Comparison of ENCODE assay signal across 33 cellular contexts in the genomic region with DNA sequence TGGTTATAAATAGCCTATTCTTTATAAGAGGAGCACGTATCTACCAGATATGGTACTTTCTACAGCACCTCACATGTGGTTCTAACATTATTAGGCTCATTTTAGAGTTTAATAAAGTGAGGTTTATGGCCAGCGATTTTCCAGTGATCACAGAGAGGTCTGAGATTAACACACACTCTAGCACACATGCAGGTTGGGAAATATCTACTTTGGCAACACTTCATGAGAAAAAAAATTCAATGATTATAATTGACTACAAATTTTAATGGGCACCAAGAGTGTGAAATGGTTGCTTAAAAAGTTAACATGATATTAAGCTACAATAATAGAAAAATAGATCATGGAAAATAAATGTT. TPM values are rescaled to one million over a fixed set of nuclear protein-coding genes. Genes with fewer than 3 reads are reported as not detected.
"Had no signal": no experiment of that assay in that cellular context is flagged by ENCODE, and none has a peak within 500 bp of the region (broad histone marks: within the 10 kb centered on the region; RNA-seq: fewer than 3 reads in every experiment).

No MANE protein-coding gene starts in this region.

- ATAC-seq: activated CD8-positive, alpha-beta memory T cell treated with anti-CD3 and anti-CD28 coated beads, Interleukin-2, amount 10 ng/mL, durations not matched to agents 7 days and 5 days; activated naive CD8-positive, alpha-beta T cell treated with anti-CD3 and anti-CD28 coated beads, Interleukin-2, amount 50 U/mL, for 24 hours; PC-3 had no signal

- DNase-seq: activated CD4-positive, alpha-beta memory T cell treated with anti-CD3 and anti-CD28 coated beads, Interleukin-2, amount 10 ng/mL, durations not matched to agents 7 days and 5 days; activated CD4-positive, alpha-beta T cell treated with anti-CD3 and anti-CD28 coated beads for 1 hour; activated CD4-positive, alpha-beta T cell treated with anti-CD3 and anti-CD28 coated beads for 48 hours; activated CD4-positive, CD25-positive, alpha-beta regulatory T cell; activated CD8-positive, alpha-beta memory T cell treated with anti-CD3 and anti-CD28 coated beads for 24 hours; activated CD8-positive, alpha-beta memory T cell treated with anti-CD3 and anti-CD28 coated beads, Interleukin-2, amount 10 ng/mL, durations not matched to agents 7 days and 5 days; activated CD8-positive, alpha-beta memory T cell treated with anti-CD3 and anti-CD28 coated beads, Interleukin-2, amount 50 U/mL, for 48 hours; activated effector memory CD4-positive, alpha-beta T cell treated with Interleukin-2 at 50 U/mL for 16 hours; activated naive CD4-positive, alpha-beta T cell treated with anti-CD3 and anti-CD28 coated beads, Interleukin-2, amount 10 ng/mL, durations not matched to agents 7 days and 5 days; activated naive CD8-positive, alpha-beta T cell treated with anti-CD3 and anti-CD28 coated beads, Interleukin-2, amount 50 U/mL, for 24 hours; activated T-cell treated with anti-CD3 and anti-CD28 coated beads, Interleukin-2, amount 50 U/mL, for 48 hours; anterior cingulate cortex; NCI-H1092 treated with DMSO at 0.1 percent for 48 hours; NCI-H1417; NCI-H146; NCI-H187; NCI-H2029 treated with DMSO at 0.1 percent for 48 hours; NCI-H2107; NCI-H2171; NCI-H510A; NCI-H526; NCI-H748 treated with DMSO at 0.1 percent for 48 hours; NK-92 treated with Interleukin-12 subunit alpha and Interleukin-12 subunit beta, amount 100 ng/mL, for 24 hours; PC-3; Peyer's patch; RPMI8226; WERI-Rb-1 had no signal

- H3K9me3 ChIP-seq: Peyer's patch had no signal

- H3K4me1 Mint-ChIP-seq: activated CD4-positive, alpha-beta memory T cell treated with anti-CD3 and anti-CD28 coated beads, Interleukin-2, amount 10 ng/mL, durations not matched to agents 7 days and 5 days; activated CD8-positive, alpha-beta memory T cell treated with anti-CD3 and anti-CD28 coated beads, Interleukin-2, amount 10 ng/mL, durations not matched to agents 7 days and 5 days; activated naive CD4-positive, alpha-beta T cell treated with anti-CD3 and anti-CD28 coated beads, Interleukin-2, amount 10 ng/mL, durations not matched to agents 7 days and 5 days; activated naive CD8-positive, alpha-beta T cell treated with anti-CD3 and anti-CD28 coated beads, Interleukin-2, amount 50 U/mL, for 24 hours had no signal

- H3K27me3 ChIP-seq: Peyer's patch had no signal

- H3K36me3 ChIP-seq: Peyer's patch, WERI-Rb-1 had no signal

- FAIRE-seq: bronchial epithelial cell, K562 had no signal

- H3K9me3 Mint-ChIP-seq: activated CD4-positive, alpha-beta memory T cell treated with anti-CD3 and anti-CD28 coated beads, Interleukin-2, amount 10 ng/mL, durations not matched to agents 7 days and 5 days; activated naive CD4-positive, alpha-beta T cell treated with anti-CD3 and anti-CD28 coated beads, Interleukin-2, amount 10 ng/mL, durations not matched to agents 7 days and 5 days; T-helper 1 cell treated with Interleukin-12 subunit alpha and Interleukin-12 subunit beta and Interleukin-4 antibody, amounts not matched to agents 30 μg/mL and 1 μg/mL, for 36 hours had no signal

- H3K4me3 Mint-ChIP-seq: activated CD4-positive, alpha-beta memory T cell treated with anti-CD3 and anti-CD28 coated beads, Interleukin-2, amount 10 ng/mL, durations not matched to agents 7 days and 5 days; activated CD8-positive, alpha-beta memory T cell treated with anti-CD3 and anti-CD28 coated beads, Interleukin-2, amount 10 ng/mL, durations not matched to agents 7 days and 5 days; activated naive CD4-positive, alpha-beta T cell treated with anti-CD3 and anti-CD28 coated beads, Interleukin-2, amount 10 ng/mL, durations not matched to agents 7 days and 5 days; activated naive CD8-positive, alpha-beta T cell; activated naive CD8-positive, alpha-beta T cell treated with anti-CD3 and anti-CD28 coated beads, Interleukin-2, amount 50 U/mL, for 24 hours; T-helper 1 cell treated with Interleukin-12 subunit alpha and Interleukin-12 subunit beta and Interleukin-4 antibody, amounts not matched to agents 30 μg/mL and 1 μg/mL, for 36 hours had no signal

- H3K4me3 ChIP-seq: K562, Peyer's patch, SK-N-MC had no signal

- H3K27ac ChIP-seq: Peyer's patch, SK-N-MC, WERI-Rb-1 had no signal

- H3K4me1 ChIP-seq: Peyer's patch had no signal

- H3K27ac Mint-ChIP-seq: activated CD4-positive, alpha-beta memory T cell treated with anti-CD3 and anti-CD28 coated beads, Interleukin-2, amount 10 ng/mL, durations not matched to agents 7 days and 5 days; activated CD8-positive, alpha-beta memory T cell treated with anti-CD3 and anti-CD28 coated beads, Interleukin-2, amount 10 ng/mL, durations not matched to agents 7 days and 5 days; activated naive CD4-positive, alpha-beta T cell treated with anti-CD3 and anti-CD28 coated beads, Interleukin-2, amount 10 ng/mL, durations not matched to agents 7 days and 5 days; activated naive CD8-positive, alpha-beta T cell; activated naive CD8-positive, alpha-beta T cell treated with anti-CD3 and anti-CD28 coated beads, Interleukin-2, amount 50 U/mL, for 24 hours; T-helper 1 cell treated with Interleukin-12 subunit alpha and Interleukin-12 subunit beta and Interleukin-4 antibody, amounts not matched to agents 30 μg/mL and 1 μg/mL, for 36 hours had no signal

- H3K36me3 Mint-ChIP-seq: activated CD8-positive, alpha-beta memory T cell treated with anti-CD3 and anti-CD28 coated beads, Interleukin-2, amount 10 ng/mL, durations not matched to agents 7 days and 5 days; activated naive CD4-positive, alpha-beta T cell treated with anti-CD3 and anti-CD28 coated beads, Interleukin-2, amount 10 ng/mL, durations not matched to agents 7 days and 5 days; activated naive CD8-positive, alpha-beta T cell; brain had no signal

RNA-seq across cellular contexts. Expression of a gene that starts 0.7 kb away (rescaled TPM):
- total RNA-seq: K562 had no signal
- polyA plus RNA-seq: K562 had no signal
